ENCODE assay signal across 8 cellular contexts in the genomic region with DNA sequence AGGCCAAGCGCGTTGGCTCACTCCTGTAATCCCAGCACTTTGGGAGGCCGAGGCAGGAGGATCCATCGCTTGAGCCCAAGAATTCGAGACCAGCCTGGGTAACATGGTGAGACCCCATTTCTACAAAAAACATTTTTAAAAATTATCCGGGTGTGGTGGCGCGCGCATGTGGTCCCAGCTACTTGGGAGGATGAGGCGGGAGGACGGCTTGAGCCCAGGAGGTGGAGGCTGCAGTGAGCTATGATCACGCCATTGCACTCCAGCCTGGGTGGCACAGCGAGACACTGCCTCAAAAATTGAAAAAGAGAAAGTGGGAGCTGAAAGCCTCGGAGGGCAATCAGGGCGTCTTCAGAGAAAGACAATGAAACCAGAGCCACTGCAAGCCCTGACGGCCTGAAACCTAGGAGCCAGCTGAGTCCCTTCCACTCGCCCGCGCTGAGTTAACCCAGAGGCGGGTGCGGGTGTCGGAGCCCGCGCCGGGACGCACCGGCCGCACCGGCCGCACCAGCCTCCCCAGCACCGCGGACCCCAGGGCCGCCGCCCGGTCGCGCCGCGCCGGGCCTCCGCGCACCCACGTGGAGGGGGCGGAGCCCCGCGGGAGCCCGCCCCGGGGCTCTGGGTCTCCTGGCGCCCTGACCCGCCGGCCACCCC. TPM values are rescaled to one million over a fixed set of nuclear protein-coding genes. Genes with fewer than 3 reads are reported as not detected.
DNase-seq lines count a peak whose midpoint lies in the region; ATAC-seq and TF ChIP-seq lines count a peak whose summit lies in the region.

No MANE protein-coding gene starts in this region.

- H3K27me3 ChIP-seq in neural cell (ENCODE audit: insufficient read depth, low read depth, low read length) = no peaks in the 10 kb centered on the region

- intact Hi-C loops in OCI-LY7 (cut with micrococcal nuclease; ENCODE audit: unreplicated experiment) = loop anchor here (1.0 kb wide), 1 partner anchor 51 kb away; no protein-coding TSS in a partner anchor

- H3K4me3 Mint-ChIP-seq in HFFc6 (peak overlapping the region; percentile 90), endothelial cell (ENCODE audit: unreplicated experiment) (peak overlapping the region; percentile 88)

- H2AFZ ChIP-seq in OCI-LY7 (ENCODE audit: low read length) (peak overlapping the region; percentile 68; the same call in 1 of the 2 replicates), neural cell (ENCODE audit: low read depth, low read length) (peak overlapping the region; percentile 80)

- H3K79me2 ChIP-seq in OCI-LY7 (ENCODE audit: insufficient read depth, low read depth, low read length) (peaks cover 22% of the 10 kb centered on the region; the same call in 1 of the 2 replicates), neural cell (replicated peaks; ENCODE audit: insufficient read depth, low read length) (peaks cover 12% of the 10 kb centered on the region)

- POLR2A ChIA-PET in OCI-LY7 (lab: Charles Lee) (interaction anchor here (0.9 to 2.7 kb wide), 4 partner anchors 8 to 52 kb away, joined by 3 to 16 read pairs (median 10); no protein-coding TSS in a partner anchor), HEK293T (lab: Yijun Ruan, JAX) (interaction anchor here (0.9 to 2.5 kb wide), 4 partner anchors 14 to 163 kb away, joined by 3 to 9 read pairs (median 6); partner anchors contain the start of gene ZFAND2A)

- TF ChIP-seq EP300 in neural cell (conservative IDR thresholded peaks at IDR 0.05; ENCODE audit: poor library complexity, severe bottlenecking) = no peak

- H3K27me3 Mint-ChIP-seq in HFFc6 (ENCODE audit: insufficient read depth) (no peaks in the 10 kb centered on the region; the same call in 1 of the 2 replicates), endothelial cell (ENCODE audit: unreplicated experiment) (peaks cover 2% of the 10 kb centered on the region)

- H4K20me1 ChIP-seq in OCI-LY7 (ENCODE audit: insufficient read depth, low read length) = no peaks in the 10 kb centered on the region
- no peaks in the 10 kb centered on the region for H4K20me1 ChIP-seq in neural cell (ENCODE audit: insufficient read depth)

- no TSS peak for BruUV-seq in OCI-LY7 (replicated peaks; lab: Mats Ljungman, UMichigan)

- peaks cover 4% of the 10 kb centered on the region; the same call in 1 of the 2 replicates for H3K36me3 ChIP-seq in OCI-LY7 (ENCODE audit: insufficient read depth, low read length)
- H3K36me3 ChIP-seq in neural cell (ENCODE audit: insufficient read depth, low read length) = no peaks in the 10 kb centered on the region

- H3K9me2 ChIP-seq in OCI-LY7 (ENCODE audit: insufficient read depth, low read length) (no peaks in the 10 kb centered on the region), neural cell (ENCODE audit: insufficient read depth, low read length) (no peaks in the 10 kb centered on the region)

- no peaks in the 10 kb centered on the region for H3K9me3 Mint-ChIP-seq in HFFc6
- H3K9me3 Mint-ChIP-seq in endothelial cell (ENCODE audit: unreplicated experiment) = no peaks in the 10 kb centered on the region

- no peak for TF ChIP-seq RAD21 in neural cell (conservative IDR thresholded peaks at IDR 0.05)

- DNase-seq in HFFc6 = no peak
- DNase-seq in OCI-LY7 (ENCODE audit: low spot score) = no peak
- no peak for DNase-seq in endothelial cell (ENCODE audit: low spot score)
- DNase-seq in HEK293T (ENCODE audit: extremely low spot score) = no peak
- DNase-seq in NCI-H446 treated with DMSO at 0.1 percent for 48 hours (lab: John Stamatoyannopoulos, UW) = no peak

- CTCF ChIA-PET in OCI-LY7 (lab: Charles Lee; ENCODE audit: unreplicated experiment) (interaction anchor here (0.8 kb wide), 1 partner anchor 52 kb away, joined by 6 read pairs; no protein-coding TSS in a partner anchor), HEK293T (lab: Yijun Ruan, JAX) (interaction anchor here (0.6 to 2.8 kb wide), 6 partner anchors 11 to 144 kb away, joined by 3 to 13 read pairs (median 4); no protein-coding TSS in a partner anchor)

- TF ChIP-seq CTCF in HFFc6 (IDR thresholded peaks at IDR 0.05) (no peak), OCI-LY7 (conservative IDR thresholded peaks at IDR 0.05; ENCODE audit: low read length) (no peak), endothelial cell (IDR thresholded peaks at IDR 0.05; ENCODE audit: unreplicated experiment) (no peak), neural cell (IDR thresholded peaks at IDR 0.05; ENCODE audit: poor library complexity, severe bottlenecking) (no peak)

- no peaks in the 10 kb centered on the region for H3F3A ChIP-seq in neural cell (ENCODE audit: insufficient read depth, low read length, poor library complexity, severe bottlenecking)

- H3K4me1 ChIP-seq in OCI-LY7 (ENCODE audit: insufficient read depth, low read length, poor library complexity, severe bottlenecking) = peaks cover 28% of the 10 kb centered on the region

- H3K9me3 ChIP-seq in OCI-LY7 (ENCODE audit: low read length) (no peaks in the 10 kb centered on the region), neural cell (ENCODE audit: low read length) (no peaks in the 10 kb centered on the region)

- H3K9ac ChIP-seq in neural cell (ENCODE audit: low read length) = peak overlapping the region; percentile 71

- H3K36me3 Mint-ChIP-seq in HFFc6 (ENCODE audit: low read depth) (peaks cover 17% of the 10 kb centered on the region), endothelial cell (ENCODE audit: low read depth, unreplicated experiment) (peaks cover 9% of the 10 kb centered on the region)

- H3K4me1 Mint-ChIP-seq in HFFc6 (ENCODE audit: low read depth) (peaks cover 12% of the 10 kb centered on the region), endothelial cell (ENCODE audit: unreplicated experiment) (peaks cover 8% of the 10 kb centered on the region)

- peak overlapping the region; percentile 91 for H3K27ac Mint-ChIP-seq in HFFc6
- H3K27ac Mint-ChIP-seq in endothelial cell (ENCODE audit: unreplicated experiment) = peak overlapping the region; percentile 10

- H3K4me3 ChIP-seq in OCI-LY7 (ENCODE audit: low read depth, low read length, poor library complexity, severe bottlenecking) (peak overlapping the region; percentile 71), neural cell (ENCODE audit: low read length) (peak overlapping the region; percentile 75)

- H3K4me2 ChIP-seq in OCI-LY7 (ENCODE audit: low read length) = peak overlapping the region; percentile 98
- H3K4me2 ChIP-seq in neural cell (ENCODE audit: low read length) = peak overlapping the region; percentile 91

- ATAC-seq in GM18867 (IDR thresholded peaks at IDR 0.05; ENCODE audit: unreplicated experiment) = peak; percentile 68
- ATAC-seq in GM18861 (IDR thresholded peaks at IDR 0.05; ENCODE audit: unreplicated experiment) = no peak

- peak overlapping the region; percentile 56 for H3K27ac ChIP-seq in OCI-LY7 (ENCODE audit: low read depth, low read length, poor library complexity, severe bottlenecking)
- peak overlapping the region; percentile 58 for H3K27ac ChIP-seq in neural cell (ENCODE audit: low read length)

TF ChIP-seq in neural cell, 6 proteins besides CTCF, POLR2A, EP300 and RAD21 (continues in another document):
- TF ChIP-seq POLR2AphosphoS5 (IDR thresholded peaks at IDR 0.05) (no peak), SMC3 (conservative IDR thresholded peaks at IDR 0.05; ENCODE audit: poor library complexity) (no peak), EZH2 (IDR thresholded peaks at IDR 0.05; ENCODE audit: borderline replicate concordance, insufficient read depth, low read length, poor library complexity, severe bottlenecking) (no peak)

TF ChIP-seq in HEK293T, 16 proteins besides CTCF, POLR2A, EP300 and RAD21:
- no peak for TF ChIP-seq ELF4 (IDR thresholded peaks at IDR 0.05)
- no peak for TF ChIP-seq FOXK2 (IDR thresholded peaks at IDR 0.05)
- no peak for TF ChIP-seq ARNT (IDR thresholded peaks at IDR 0.05)
- TF ChIP-seq FOXA1 (IDR thresholded peaks at IDR 0.05) = no peak
- TF ChIP-seq BHLHE40 (IDR thresholded peaks at IDR 0.05; ENCODE audit: borderline replicate concordance) = no peak
- no peak for TF ChIP-seq HDGF (IDR thresholded peaks at IDR 0.05; ENCODE audit: borderline replicate concordance)

RNA-seq across cellular contexts. Expression of gene ZFAND2A, which starts 22.4 kb away (rescaled TPM):
- total RNA-seq in HFFc6 (2021; fragmentation: NEBNext Ultra II Directional; extraction: Animal tissue kit (Norgen Biotek cat#: 25700)) = 10 to 100 TPM; 14.3 to 20.8 (median 18.0) TPM
- 20.2 and 22.9 TPM in 2 replicates for total RNA-seq in OCI-LY7 (2014; rRNA removed; shearing (Covaris generic))
- total RNA-seq in OCI-LY7 (2022) = 20.4 and 24.8 TPM in 2 replicates
- 36.0 TPM for total RNA-seq in endothelial cell (ENCODE audit: unreplicated experiment)
- 67.0 and 69.9 TPM in 2 replicates for polyA plus RNA-seq in neural cell
- polyA minus RNA-seq in neural cell = 19.1 and 28.2 TPM in 2 replicates

RNA-seq across cellular contexts. Expression of gene GPER1, which starts 49.7 kb away (rescaled TPM):
- total RNA-seq in HFFc6 (2021; fragmentation: NEBNext Ultra II Directional; extraction: Animal tissue kit (Norgen Biotek cat#: 25700)) = 1 to 10 TPM; 4.6 to 7.1 (median 5.3) TPM
- 22.9 and 34.9 TPM in 2 replicates for total RNA-seq in OCI-LY7 (2014; rRNA removed; shearing (Covaris generic))
- total RNA-seq in OCI-LY7 (2022) (44.7 and 75.9 TPM in 2 replicates), endothelial cell (ENCODE audit: unreplicated experiment) (0.72 TPM)
- not detected in 2 replicates for polyA plus RNA-seq in neural cell
- polyA minus RNA-seq in neural cell = not detected in 2 replicates
